Comparison of ENCODE assay signal across 18 cellular contexts in genomic region chr11:60857378-60858232, GRCh38. TPM values are rescaled to one million over a fixed set of nuclear protein-coding genes. Genes with fewer than 3 reads are reported as not detected.
DNase-seq lines count a peak whose midpoint lies in the region; ATAC-seq, FAIRE-seq and TF ChIP-seq lines count a peak whose summit lies in the region.
"Had no signal": no experiment of that assay in that cellular context is flagged by ENCODE, and none has a peak within 500 bp of the region (broad histone marks: within the 10 kb centered on the region; RNA-seq: fewer than 3 reads in every experiment).

No MANE protein-coding gene starts in this region.

- FAIRE-seq in RCC 7860 (lab: Jason Lieb, UNC) (no peak), endothelial cell of umbilical vein (lab: Jason Lieb, UNC) (no peak)

- no TSS peak for BruUV-seq in endothelial cell of umbilical vein (replicated peaks; lab: Mats Ljungman, UMichigan)

- no peak overlapping the region for H3K9ac ChIP-seq in endothelial cell of umbilical vein (replicated peaks; ENCODE audit: extremely low read depth, insufficient read depth, low read length)
- H3K9ac ChIP-seq: KMS-11 had no signal

- no peak overlapping the region for H3K4me3 Mint-ChIP-seq in activated CD4-positive, alpha-beta T cell treated with anti-CD3 and anti-CD28 coated beads for 36 hours
- H3K4me3 Mint-ChIP-seq: nephron progenitor cell had no signal

- TF ChIP-seq POLR2A in endothelial cell of umbilical vein (IDR thresholded peaks at IDR 0.05; ENCODE audit: low read depth, low read length) = no peak

- no peak overlapping the region for H3K27ac ChIP-seq in endothelial cell of umbilical vein (ENCODE audit: insufficient read depth, low read depth, low read length)
- H3K27ac ChIP-seq: KMS-11, sigmoid colon, uterus had no signal

- no peak overlapping the region for H3K4me2 ChIP-seq in endothelial cell of umbilical vein (ENCODE audit: insufficient read depth, low read length)
- H3K4me2 ChIP-seq: KMS-11 had no signal

- CTCF ChIA-PET in activated CD4-positive, alpha-beta T cell treated with anti-CD3 and anti-CD28 coated beads for 36 hours (lab: Charles Lee) = interaction anchor here (1.3 kb wide), 1 partner anchor 29 kb away, joined by 5 read pairs; no protein-coding TSS in a partner anchor
- CTCF ChIA-PET in endothelial cell of umbilical vein (lab: Charles Lee) = interaction anchor here (1.8 to 3.2 kb wide), 2 partner anchors 14 to 27 kb away, joined by 7 to 22 read pairs; no protein-coding TSS in a partner anchor

- no peaks in the 10 kb centered on the region for H3K9me3 Mint-ChIP-seq in activated CD4-positive, alpha-beta T cell treated with anti-CD3 and anti-CD28 coated beads for 36 hours (ENCODE audit: low read depth)
- H3K9me3 Mint-ChIP-seq: nephron progenitor cell had no signal

- no peaks in the 10 kb centered on the region for H4K20me1 ChIP-seq in endothelial cell of umbilical vein (replicated peaks; ENCODE audit: control insufficient read depth, extremely low read depth, insufficient read depth, low read length)

- H3K4me1 ChIP-seq in endothelial cell of umbilical vein (ENCODE audit: control insufficient read depth, extremely low read depth, insufficient read depth, low read length) = no peaks in the 10 kb centered on the region
- H3K4me1 ChIP-seq: sigmoid colon, uterus had no signal

- no peaks in the 10 kb centered on the region for H3K36me3 ChIP-seq in endothelial cell of umbilical vein (ENCODE audit: control insufficient read depth in 2 of 2, extremely low read depth in 1 of 2, insufficient read depth in 2 of 2, low read length in 2 of 2)
- H3K36me3 ChIP-seq: sigmoid colon, uterus had no signal

- H3K27me3 Mint-ChIP-seq in activated CD4-positive, alpha-beta T cell treated with anti-CD3 and anti-CD28 coated beads for 36 hours = no peaks in the 10 kb centered on the region

- H2AFZ ChIP-seq in endothelial cell of umbilical vein (ENCODE audit: low read depth, low read length) = no peak overlapping the region

- no peaks in the 10 kb centered on the region for H3K79me2 ChIP-seq in endothelial cell of umbilical vein (ENCODE audit: control insufficient read depth, insufficient read depth, low read length)

- POLR2A ChIA-PET in activated CD4-positive, alpha-beta T cell treated with anti-CD3 and anti-CD28 coated beads for 36 hours (lab: Charles Lee) = interaction anchor here (0.6 kb wide), 1 partner anchor 957 kb away, joined by 3 read pairs; no protein-coding TSS in a partner anchor
- POLR2A ChIA-PET in endothelial cell of umbilical vein (lab: Charles Lee) = no interaction called here

- no peaks in the 10 kb centered on the region for H3K9me3 ChIP-seq in endothelial cell of umbilical vein (replicated peaks; ENCODE audit: control insufficient read depth, insufficient read depth, low read length)
- H3K9me3 ChIP-seq: sigmoid colon, uterus had no signal

- peak; percentile 22 for DNase-seq in activated CD4-positive, alpha-beta T cell treated with anti-CD3 and anti-CD28 coated beads for 36 hours
- DNase-seq in activated CD4-positive, alpha-beta T cell treated with anti-CD3 and anti-CD28 coated beads for 1 hour = no peak
- peak; percentile 13 for DNase-seq in RCC 7860 (ENCODE audit: low spot score)
- no peak for DNase-seq in endothelial cell of umbilical vein (ENCODE audit: low read depth, low spot score)
- DNase-seq in posterior vena cava (ENCODE audit: low spot score) = peak; percentile 42
- DNase-seq: 8988T; cortex of kidney; H7; NCI-H510A; nephron progenitor cell; sigmoid colon; stimulated activated CD4-positive, alpha-beta T cell treated with anti-CD3 and anti-CD28 coated beads, Interleukin-4, amount 100 ng/mL, for 4 hours; uterus had no signal

- no peak overlapping the region for H3K27ac Mint-ChIP-seq in activated CD4-positive, alpha-beta T cell treated with anti-CD3 and anti-CD28 coated beads for 36 hours

- no peaks in the 10 kb centered on the region for H3K9me1 ChIP-seq in endothelial cell of umbilical vein (replicated peaks; ENCODE audit: control insufficient read depth, extremely low read depth, insufficient read depth, low read length)

- TF ChIP-seq CTCF in endothelial cell of umbilical vein (IDR thresholded peaks at IDR 0.05; ENCODE audit: extremely low read depth in 1 of 2, insufficient read depth in 1 of 2, low read depth in 1 of 2, low read length in 2 of 2) = no peak

- peaks cover 5% of the 10 kb centered on the region for H3K36me3 Mint-ChIP-seq in activated CD4-positive, alpha-beta T cell treated with anti-CD3 and anti-CD28 coated beads for 36 hours (ENCODE audit: low read depth)

- intact Hi-C loops in activated CD4-positive, alpha-beta T cell treated with anti-CD3 and anti-CD28 coated beads for 36 hours (cut with DNase I, micrococcal nuclease) = no loop called here
- intact Hi-C loops in endothelial cell of umbilical vein (cut with micrococcal nuclease) = no loop called here
- intact Hi-C loops in posterior vena cava (cut with DNase I) = no loop called here

- peak; percentile 63 for ATAC-seq in activated CD4-positive, alpha-beta T cell treated with anti-CD3 and anti-CD28 coated beads for 36 hours
- no peak for ATAC-seq in GM21423 (IDR thresholded peaks at IDR 0.05; ENCODE audit: unreplicated experiment)
- ATAC-seq in GM19351 (IDR thresholded peaks at IDR 0.05; ENCODE audit: unreplicated experiment) = no peak
- no peak for ATAC-seq in GM21717 (IDR thresholded peaks at IDR 0.05; ENCODE audit: unreplicated experiment)

- dilution Hi-C loops in endothelial cell of umbilical vein (cut with MboI; ENCODE audit: extremely low pct_ligation_motif_present, low sequenced_read_pairs) = no loop called here

- no peak overlapping the region for H3K4me3 ChIP-seq in endothelial cell of umbilical vein (replicated peaks in 1 of 3; ENCODE audit: insufficient read depth in 1 of 3, low read depth in 1 of 3, low read length in 3 of 3)
- H3K4me3 ChIP-seq: lung, sigmoid colon, uterus had no signal

- H3K4me1 Mint-ChIP-seq in activated CD4-positive, alpha-beta T cell treated with anti-CD3 and anti-CD28 coated beads for 36 hours = peaks cover 17% of the 10 kb centered on the region

- H3K27me3 ChIP-seq in endothelial cell of umbilical vein (ENCODE audit: control insufficient read depth in 2 of 2, insufficient read depth in 2 of 2, low read length in 2 of 2) = no peaks in the 10 kb centered on the region
- H3K27me3 ChIP-seq: uterus had no signal

RNA-seq across cellular contexts. Expression of gene PTGDR2, which starts 1.9 kb away (rescaled TPM):
- total RNA-seq in activated CD4-positive, alpha-beta T cell treated with anti-CD3 and anti-CD28 coated beads for 36 hours = under 1 TPM; 0.11 to 0.18 TPM
- total RNA-seq in endothelial cell of umbilical vein = 0.15 TPM in 1 of 2 replicates, not detected in the other
- polyA plus RNA-seq in endothelial cell of umbilical vein = not detected in 2 replicates
- polyA plus RNA-seq in endothelial cell of umbilical vein (2011; cell fraction: cytosol; rRNA removed) = not detected in 2 replicates
- 0.07 TPM in 2 replicates for polyA plus RNA-seq in endothelial cell of umbilical vein (2011; cell fraction: nucleus; rRNA removed)
- polyA plus RNA-seq in endothelial cell of umbilical vein (2012) = 0.07 TPM in 1 of 2 replicates, not detected in the other
- 0.30 TPM in 1 of 2 replicates, not detected in the other for polyA minus RNA-seq in endothelial cell of umbilical vein
- not detected for polyA minus RNA-seq in endothelial cell of umbilical vein (2011; cell fraction: cytosol; rRNA and poly(A)+ RNA removed)
- not detected in 2 replicates for polyA minus RNA-seq in endothelial cell of umbilical vein (2011; cell fraction: nucleus; rRNA and poly(A)+ RNA removed)
- total RNA-seq in posterior vena cava = under 1 TPM in 1 of 2 donors, not detected in 1; 0.14 TPM

RNA-seq across cellular contexts. Expression of gene ZP1, which starts 9.7 kb away (rescaled TPM):
- not detected for total RNA-seq in activated CD4-positive, alpha-beta T cell treated with anti-CD3 and anti-CD28 coated beads for 36 hours
- total RNA-seq in endothelial cell of umbilical vein = not detected in 2 replicates
- not detected in 2 replicates for polyA plus RNA-seq in endothelial cell of umbilical vein
- polyA plus RNA-seq in endothelial cell of umbilical vein (2011; cell fraction: cytosol; rRNA removed) = not detected in 2 replicates
- not detected in 2 replicates for polyA plus RNA-seq in endothelial cell of umbilical vein (2011; cell fraction: nucleus; rRNA removed)
- polyA plus RNA-seq in endothelial cell of umbilical vein (2012) = not detected in 2 replicates
- polyA minus RNA-seq in endothelial cell of umbilical vein = not detected in 2 replicates
- polyA minus RNA-seq in endothelial cell of umbilical vein (2011; cell fraction: cytosol; rRNA and poly(A)+ RNA removed) = not detected
- not detected in 2 replicates for polyA minus RNA-seq in endothelial cell of umbilical vein (2011; cell fraction: nucleus; rRNA and poly(A)+ RNA removed)
- total RNA-seq in posterior vena cava = not detected
- total RNA-seq: H7, lung, sigmoid colon, uterus had no signal

RNA-seq across cellular contexts. Expression of gene CCDC86, which starts 15.7 kb away (rescaled TPM):
- 10 to 100 TPM; 52.1 to 75.1 TPM for total RNA-seq in activated CD4-positive, alpha-beta T cell treated with anti-CD3 and anti-CD28 coated beads for 36 hours
- total RNA-seq in endothelial cell of umbilical vein (57.6 and 60.8 TPM in 2 replicates), posterior vena cava (10 to 100 TPM; 14.9 to 21.9 TPM)
- 29.8 and 32.3 TPM in 2 replicates for polyA plus RNA-seq in endothelial cell of umbilical vein
- 37.2 and 37.3 TPM in 2 replicates for polyA plus RNA-seq in endothelial cell of umbilical vein (2011; cell fraction: cytosol; rRNA removed)
- polyA plus RNA-seq in endothelial cell of umbilical vein (2011; cell fraction: nucleus; rRNA removed) = 35.4 and 41.3 TPM in 2 replicates
- polyA plus RNA-seq in endothelial cell of umbilical vein (2012) = 61.9 and 75.2 TPM in 2 replicates
- 15.2 and 15.7 TPM in 2 replicates for polyA minus RNA-seq in endothelial cell of umbilical vein
- 24.5 TPM for polyA minus RNA-seq in endothelial cell of umbilical vein (2011; cell fraction: cytosol; rRNA and poly(A)+ RNA removed)
- 11.3 and 12.9 TPM in 2 replicates for polyA minus RNA-seq in endothelial cell of umbilical vein (2011; cell fraction: nucleus; rRNA and poly(A)+ RNA removed)

RNA-seq across cellular contexts. Expression of gene PRPF19, which starts 48.8 kb away (rescaled TPM):
- total RNA-seq in activated CD4-positive, alpha-beta T cell treated with anti-CD3 and anti-CD28 coated beads for 36 hours = 100 to 1,000 TPM; 148 to 197 TPM
- total RNA-seq in endothelial cell of umbilical vein (114 and 126 TPM in 2 replicates), posterior vena cava (10 to 100 TPM; 47.6 to 50.9 TPM)
- polyA plus RNA-seq in endothelial cell of umbilical vein = 97.1 and 121 TPM in 2 replicates
- polyA plus RNA-seq in endothelial cell of umbilical vein (2011; cell fraction: cytosol; rRNA removed) = 59.2 and 60.9 TPM in 2 replicates
- 56.2 and 57.8 TPM in 2 replicates for polyA plus RNA-seq in endothelial cell of umbilical vein (2011; cell fraction: nucleus; rRNA removed)
- polyA plus RNA-seq in endothelial cell of umbilical vein (2012) = 94.9 and 116 TPM in 2 replicates
- polyA minus RNA-seq in endothelial cell of umbilical vein = 67.3 and 68.0 TPM in 2 replicates
- 64.3 TPM for polyA minus RNA-seq in endothelial cell of umbilical vein (2011; cell fraction: cytosol; rRNA and poly(A)+ RNA removed)
- 43.5 and 61.7 TPM in 2 replicates for polyA minus RNA-seq in endothelial cell of umbilical vein (2011; cell fraction: nucleus; rRNA and poly(A)+ RNA removed)

RNA-seq across cellular contexts. Expression of gene TMEM109, which starts 56.4 kb away (rescaled TPM):
- total RNA-seq in activated CD4-positive, alpha-beta T cell treated with anti-CD3 and anti-CD28 coated beads for 36 hours = 10 to 100 TPM; 80.3 to 89.1 TPM
- total RNA-seq in endothelial cell of umbilical vein (172 and 192 TPM in 2 replicates), posterior vena cava (100 to 1,000 TPM; 118 to 125 TPM)
- polyA plus RNA-seq in endothelial cell of umbilical vein = 141 and 143 TPM in 2 replicates
- polyA plus RNA-seq in endothelial cell of umbilical vein (2011; cell fraction: cytosol; rRNA removed) = 110 and 120 TPM in 2 replicates
- 44.9 and 46.5 TPM in 2 replicates for polyA plus RNA-seq in endothelial cell of umbilical vein (2011; cell fraction: nucleus; rRNA removed)
- 134 and 137 TPM in 2 replicates for polyA plus RNA-seq in endothelial cell of umbilical vein (2012)
- polyA minus RNA-seq in endothelial cell of umbilical vein = 96.8 and 102 TPM in 2 replicates
- polyA minus RNA-seq in endothelial cell of umbilical vein (2011; cell fraction: cytosol; rRNA and poly(A)+ RNA removed) = 31.4 TPM
- 15.1 and 18.6 TPM in 2 replicates for polyA minus RNA-seq in endothelial cell of umbilical vein (2011; cell fraction: nucleus; rRNA and poly(A)+ RNA removed)

Comparison
In these comparisons a context has a peak if more than half of its experiments do, and no peak if none do; other contexts are left out.
1. DNase-seq: peak in activated CD4-positive, alpha-beta T cell treated with anti-CD3 and anti-CD28 coated beads for 36 hours (single experiment), RCC 7860 (single experiment) and posterior vena cava (single experiment); none in activated CD4-positive, alpha-beta T cell treated with anti-CD3 and anti-CD28 coated beads for 1 hour (single experiment) and endothelial cell of umbilical vein (single experiment).